8 cellular contexts compared by ENCODE assay signal in genomic region chr10:60099998-60100747, GRCh38.
A peak's percentile ranks its signal among the peaks of the same experiment; 100 is the strongest.
DNase-seq lines count a peak whose midpoint lies in the region; ATAC-seq and TF ChIP-seq lines count a peak whose summit lies in the region.

No MANE protein-coding gene starts in this region.

- POLR2A ChIA-PET in activated CD4-positive, alpha-beta T cell treated with anti-CD3 and anti-CD28 coated beads, Interleukin-2, amount 10 ng/mL, durations not matched to agents 7 days and 5 days (lab: Charles Lee) = no interaction called here
- POLR2A ChIA-PET in activated CD4-positive, alpha-beta T cell treated with anti-CD3 and anti-CD28 coated beads for 36 hours (lab: Charles Lee) = no interaction called here

- intact Hi-C loops in activated CD4-positive, alpha-beta T cell treated with anti-CD3 and anti-CD28 coated beads for 36 hours (cut with DNase I, micrococcal nuclease) = loop anchor here (1.0 to 10.0 kb wide), 8 partner anchors 107 to 865 kb away; no protein-coding TSS in a partner anchor
- intact Hi-C loops in esophagus muscularis mucosa (cut with DNase I) = loop anchor here (1.0 to 10.0 kb wide), 3 partner anchors 109 to 545 kb away; no protein-coding TSS in a partner anchor

- no peaks in the 10 kb centered on the region for H3K27me3 Mint-ChIP-seq in activated CD4-positive, alpha-beta T cell treated with anti-CD3 and anti-CD28 coated beads, Interleukin-2, amount 10 ng/mL, durations not matched to agents 7 days and 5 days
- H3K27me3 Mint-ChIP-seq in activated CD4-positive, alpha-beta T cell treated with anti-CD3 and anti-CD28 coated beads for 36 hours = no peaks in the 10 kb centered on the region

- 67% methylated on average over 2 of the region's 2 CpGs for WGBS in esophagus muscularis mucosa

- TF ChIP-seq EP300 in esophagus muscularis mucosa (IDR thresholded peaks at IDR 0.05) = no peak

- DNase-seq in activated CD4-positive, alpha-beta T cell treated with anti-CD3 and anti-CD28 coated beads, Interleukin-2, amount 10 ng/mL, durations not matched to agents 7 days and 5 days = peak; percentile 25
- no peak for DNase-seq in activated CD4-positive, alpha-beta T cell treated with anti-CD3 and anti-CD28 coated beads for 36 hours
- peak; percentile 20 for DNase-seq in HPDE6-E6E7 (ENCODE audit: extremely low spot score)
- no peak for DNase-seq in RWPE2 (ENCODE audit: low spot score)
- DNase-seq in esophagus muscularis mucosa (ENCODE audit: extremely low spot score) = no peak
- peak; percentile 76 for DNase-seq in myocyte (ENCODE audit: low read depth)
- DNase-seq in HuH-7.5 (ENCODE audit: low spot score) = no peak
- no peak for DNase-seq in T-helper 9 cell

- H3K27me3 ChIP-seq in RWPE2 (ENCODE audit: insufficient read depth, poor library complexity, severe bottlenecking) = no peaks in the 10 kb centered on the region
- H3K27me3 ChIP-seq in esophagus muscularis mucosa = no peaks in the 10 kb centered on the region

- CTCF ChIA-PET in activated CD4-positive, alpha-beta T cell treated with anti-CD3 and anti-CD28 coated beads, Interleukin-2, amount 10 ng/mL, durations not matched to agents 7 days and 5 days (lab: Charles Lee) = interaction anchor here (0.6 to 1.7 kb wide), 4 partner anchors 15 to 1776 kb away, joined by 3 to 5 read pairs (median 3); no protein-coding TSS in a partner anchor
- CTCF ChIA-PET in activated CD4-positive, alpha-beta T cell treated with anti-CD3 and anti-CD28 coated beads for 36 hours (lab: Charles Lee) = interaction anchor here (0.5 to 1.6 kb wide), 9 partner anchors 10 to 532 kb away, joined by 3 to 6 read pairs (median 4); no protein-coding TSS in a partner anchor

- TF ChIP-seq CTCF in RWPE2 (IDR thresholded peaks at IDR 0.05; ENCODE audit: poor library complexity, severe bottlenecking) = peak; percentile 86
- peak; percentile 56 to 58 (median 58) for TF ChIP-seq CTCF in esophagus muscularis mucosa (IDR thresholded peaks at IDR 0.05)

- H3K36me3 Mint-ChIP-seq in activated CD4-positive, alpha-beta T cell treated with anti-CD3 and anti-CD28 coated beads, Interleukin-2, amount 10 ng/mL, durations not matched to agents 7 days and 5 days (ENCODE audit: low read depth) = peaks cover 2% of the 10 kb centered on the region
- H3K36me3 Mint-ChIP-seq in activated CD4-positive, alpha-beta T cell treated with anti-CD3 and anti-CD28 coated beads for 36 hours (ENCODE audit: low read depth) = peaks cover 2% of the 10 kb centered on the region

- no peak for TF ChIP-seq POLR2A in esophagus muscularis mucosa (IDR thresholded peaks at IDR 0.05; ENCODE audit: low read depth)

- H3K4me3 ChIP-seq in RWPE2 (ENCODE audit: severe bottlenecking) (no peak overlapping the region), esophagus muscularis mucosa (no peak overlapping the region)

- H3K9me3 ChIP-seq in RWPE2 (ENCODE audit: severe bottlenecking) (no peaks in the 10 kb centered on the region), esophagus muscularis mucosa (no peaks in the 10 kb centered on the region)

- no peak overlapping the region for H3K27ac Mint-ChIP-seq in activated CD4-positive, alpha-beta T cell treated with anti-CD3 and anti-CD28 coated beads, Interleukin-2, amount 10 ng/mL, durations not matched to agents 7 days and 5 days
- no peak overlapping the region for H3K27ac Mint-ChIP-seq in activated CD4-positive, alpha-beta T cell treated with anti-CD3 and anti-CD28 coated beads for 36 hours

- H3K27ac ChIP-seq in RWPE2 (ENCODE audit: poor library complexity, severe bottlenecking) (no peak overlapping the region), esophagus muscularis mucosa (replicated peaks in 1 of 4) (no peak overlapping the region)

- no peaks in the 10 kb centered on the region for H3K4me1 ChIP-seq in RWPE2 (ENCODE audit: insufficient read depth, poor library complexity, severe bottlenecking)
- peaks cover 0 to 7% (median 5%) of the 10 kb centered on the region in 4 donors for H3K4me1 ChIP-seq in esophagus muscularis mucosa

- H3K36me3 ChIP-seq in RWPE2 (ENCODE audit: low read depth) (no peaks in the 10 kb centered on the region), esophagus muscularis mucosa (peaks cover 0 to 14% (median 0%) of the 10 kb centered on the region in 4 donors)

- no peaks in the 10 kb centered on the region for H3K4me1 Mint-ChIP-seq in activated CD4-positive, alpha-beta T cell treated with anti-CD3 and anti-CD28 coated beads, Interleukin-2, amount 10 ng/mL, durations not matched to agents 7 days and 5 days
- H3K4me1 Mint-ChIP-seq in activated CD4-positive, alpha-beta T cell treated with anti-CD3 and anti-CD28 coated beads for 36 hours = no peaks in the 10 kb centered on the region

- no peak for ATAC-seq in activated CD4-positive, alpha-beta T cell treated with anti-CD3 and anti-CD28 coated beads for 36 hours
- peak; percentile 33; the same call in 1 of the 3 replicates for ATAC-seq in RWPE2 (ENCODE audit: low read depth)

- no peaks in the 10 kb centered on the region for H3K9me3 Mint-ChIP-seq in activated CD4-positive, alpha-beta T cell treated with anti-CD3 and anti-CD28 coated beads, Interleukin-2, amount 10 ng/mL, durations not matched to agents 7 days and 5 days
- no peaks in the 10 kb centered on the region for H3K9me3 Mint-ChIP-seq in activated CD4-positive, alpha-beta T cell treated with anti-CD3 and anti-CD28 coated beads for 36 hours (ENCODE audit: low read depth)

- H3K4me3 Mint-ChIP-seq in activated CD4-positive, alpha-beta T cell treated with anti-CD3 and anti-CD28 coated beads, Interleukin-2, amount 10 ng/mL, durations not matched to agents 7 days and 5 days = no peak overlapping the region
- H3K4me3 Mint-ChIP-seq in activated CD4-positive, alpha-beta T cell treated with anti-CD3 and anti-CD28 coated beads for 36 hours = no peak overlapping the region

Comparison
In these comparisons a context has a peak if more than half of its experiments do, and no peak if none do; other contexts are left out.
1. DNase-seq: peak in activated CD4-positive, alpha-beta T cell treated with anti-CD3 and anti-CD28 coated beads, Interleukin-2, amount 10 ng/mL, durations not matched to agents 7 days and 5 days (single experiment), HPDE6-E6E7 (single experiment) and myocyte (single experiment); none in activated CD4-positive, alpha-beta T cell treated with anti-CD3 and anti-CD28 coated beads for 36 hours (single experiment), RWPE2 (single experiment), esophagus muscularis mucosa (single experiment), HuH-7.5 (single experiment) and T-helper 9 cell (single experiment).